18 cellular contexts compared by ENCODE assay signal in the genomic region with DNA sequence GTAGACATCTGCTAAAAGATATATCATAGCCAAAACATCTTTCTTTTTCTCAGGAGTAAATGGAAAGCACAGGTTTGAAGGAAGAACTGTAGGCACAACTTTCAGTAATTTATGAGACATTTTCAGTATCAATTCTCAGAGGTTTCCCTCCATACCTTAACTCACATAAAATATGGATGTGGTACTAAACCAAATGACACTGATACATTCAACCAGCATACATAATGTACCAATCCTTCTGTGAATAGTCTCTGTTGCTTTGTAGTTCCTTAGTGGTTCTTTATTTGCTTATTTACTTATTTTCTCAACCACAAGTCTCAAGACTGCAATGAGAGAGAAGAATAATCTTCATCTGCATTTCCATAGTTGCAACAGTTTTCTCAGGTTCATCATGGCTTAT.
DNase-seq lines count a peak whose midpoint lies in the region; ATAC-seq and TF ChIP-seq lines count a peak whose summit lies in the region.
"Had no signal": no experiment of that assay in that cellular context is flagged by ENCODE, and none has a peak within 500 bp of the region (broad histone marks: within the 10 kb centered on the region; RNA-seq: fewer than 3 reads in every experiment).

No MANE protein-coding gene starts in this region.

- ATAC-seq in GM18498 (IDR thresholded peaks at IDR 0.05; ENCODE audit: unreplicated experiment) = peak; percentile 37
- ATAC-seq in GM19468 (IDR thresholded peaks at IDR 0.05; ENCODE audit: extremely low read depth, unreplicated experiment) = peak; percentile 24
- ATAC-seq in HG03175 (IDR thresholded peaks at IDR 0.05; ENCODE audit: unreplicated experiment) = peak; percentile 65
- ATAC-seq in upper lobe of right lung = no peak
- ATAC-seq: HCT116, K562 had no signal

- DNase-seq in GDM1 (lab: John Stamatoyannopoulos, UW) (no peak), upper lobe of right lung (no peak), Ammon's horn (ENCODE audit: low spot score) (no peak), retina (no peak)
- DNase-seq: CD4-positive, CD25-positive, alpha-beta regulatory T cell; NCI-H1092; NCI-H1694; NCI-H2107; NCI-H69; PC-9; T-helper 9 cell had no signal

- H3K27me3 ChIP-seq in SU-DHL-6 (ENCODE audit: low read length) (no peaks in the 10 kb centered on the region), upper lobe of right lung (no peaks in the 10 kb centered on the region)

- H2AFZ ChIP-seq in SU-DHL-6 (ENCODE audit: low read depth, low read length, severe bottlenecking) = no peak overlapping the region
- H2AFZ ChIP-seq: PC-9 had no signal

- H3F3A ChIP-seq in SU-DHL-6 (ENCODE audit: insufficient read depth) = no peaks in the 10 kb centered on the region; the same call in 1 of the 2 replicates

- TF ChIP-seq CTCF in SU-DHL-6 (IDR thresholded peaks at IDR 0.05; ENCODE audit: insufficient read depth, low read length, poor library complexity, severe bottlenecking) = no peak
- TF ChIP-seq CTCF in upper lobe of right lung (IDR thresholded peaks at IDR 0.05) = no peak

- H3K79me2 ChIP-seq in SU-DHL-6 (ENCODE audit: insufficient read depth, low read length) = peaks cover 24% of the 10 kb centered on the region

- H3K27ac ChIP-seq in SU-DHL-6 (ENCODE audit: low read depth, low read length) = peak overlapping the region; percentile 50
- no peak overlapping the region for H3K27ac ChIP-seq in upper lobe of right lung
- H3K27ac ChIP-seq: HL-60, PC-9 had no signal

- no peak overlapping the region for H3K4me3 ChIP-seq in SU-DHL-6 (ENCODE audit: insufficient read depth, low read length, poor library complexity, severe bottlenecking)
- no peak overlapping the region for H3K4me3 ChIP-seq in upper lobe of right lung
- H3K4me3 ChIP-seq: K562, PC-9 had no signal

- H3K4me1 ChIP-seq in upper lobe of right lung = no peaks in the 10 kb centered on the region

- intact Hi-C loops in upper lobe of right lung (cut with DNase I) = no loop called here

- no peaks in the 10 kb centered on the region for H3K9me2 ChIP-seq in SU-DHL-6 (replicated peaks; ENCODE audit: insufficient read depth, low read length)

- no peaks in the 10 kb centered on the region for H4K20me1 ChIP-seq in SU-DHL-6 (ENCODE audit: low read depth, low read length)

- H3K9me3 ChIP-seq in SU-DHL-6 (ENCODE audit: insufficient read depth, low read length) = no peaks in the 10 kb centered on the region
- H3K9me3 ChIP-seq in upper lobe of right lung = no peaks in the 10 kb centered on the region

- H3K9ac ChIP-seq in SU-DHL-6 (ENCODE audit: low read length) = no peak overlapping the region

- H3K36me3 ChIP-seq in SU-DHL-6 (ENCODE audit: low read length) (peaks cover 5% of the 10 kb centered on the region; the same call in 1 of the 2 replicates), upper lobe of right lung (no peaks in the 10 kb centered on the region)

- peak overlapping the region; percentile 33 for H3K4me2 ChIP-seq in SU-DHL-6 (ENCODE audit: low read depth, low read length, poor library complexity, severe bottlenecking)
- H3K4me2 ChIP-seq: PC-9 had no signal
